24 cellular contexts compared by ENCODE assay signal in genomic region chr13:109941951-109942350, GRCh38.
A peak's percentile ranks its signal among the peaks of the same experiment; 100 is the strongest.
DNase-seq lines count a peak whose midpoint lies in the region; ATAC-seq, FAIRE-seq and TF ChIP-seq lines count a peak whose summit lies in the region.
"Had no signal": no experiment of that assay in that cellular context is flagged by ENCODE, and none has a peak within 500 bp of the region (broad histone marks: within the 10 kb centered on the region; RNA-seq: fewer than 3 reads in every experiment).

No MANE protein-coding gene starts in this region.

- in situ Hi-C loops in HepG2 (cut with HindIII; ENCODE audit: extremely low pct_ligation_motif_present, low pct_unique_long_range_greater_than_20kb): no loop called here

- no peaks in the 10 kb centered on the region for H3K36me3 Mint-ChIP-seq in activated CD4-positive, alpha-beta T cell treated with anti-CD3 and anti-CD28 coated beads, Interleukin-2, amount 10 ng/mL, durations not matched to agents 24 days and 14 days (ENCODE audit: low read depth)
- H3K36me3 Mint-ChIP-seq: IgD-negative memory B cell had no signal

- POLR2A ChIA-PET in HepG2 (lab: Yijun Ruan, JAX): no interaction called here

- H3K4me3 ChIP-seq in NB4 (ENCODE audit: low read depth, low read length): no peak overlapping the region
- no peak overlapping the region for H3K4me3 ChIP-seq in epithelial cell of proximal tubule (ENCODE audit: low read depth, low read length)
- H3K4me3 ChIP-seq in HepG2 (replicated peaks in 1 of 3; ENCODE audit: insufficient read depth in 1 of 3, low read depth in 2 of 3, low read length in 3 of 3): no peak overlapping the region
- no peak overlapping the region for H3K4me3 ChIP-seq in spleen
- H3K4me3 ChIP-seq: left ventricle myocardium inferior, skin epidermis, thyroid gland had no signal

- H3K27ac Mint-ChIP-seq in activated CD4-positive, alpha-beta T cell treated with anti-CD3 and anti-CD28 coated beads, Interleukin-2, amount 10 ng/mL, durations not matched to agents 24 days and 14 days: no peak overlapping the region
- H3K27ac Mint-ChIP-seq: IgD-negative memory B cell, progenitor cell of endocrine pancreas had no signal

- DNase-seq in EL (peak; percentile 58), NB4 (ENCODE audit: low read depth) (peak; percentile 58), epithelial cell of proximal tubule (ENCODE audit: low read depth) (peak; percentile 29), HepG2 (ENCODE audit: low spot score) (no peak), SHP77 treated with DMSO at 0.1 percent for 48 hours (lab: John Stamatoyannopoulos, UW) (no peak), spleen (no peak)
- no peak for DNase-seq in activated CD4-positive, alpha-beta T cell treated with anti-CD3 and anti-CD28 coated beads, Interleukin-2, amount 10 ng/mL, durations not matched to agents 24 days and 14 days
- DNase-seq: activated CD4-positive, alpha-beta T cell treated with anti-CD3 and anti-CD28 coated beads, Interleukin-2, amount 50 U/mL, for 48 hours; activated naive CD4-positive, alpha-beta T cell; amygdala; caudate nucleus; DMS79; left ventricle myocardium inferior; NCI-H187 treated with DMSO at 0.1 percent for 48 hours; SK-N-SH; stimulated activated CD4-positive, alpha-beta T cell treated with anti-CD3 and anti-CD28 coated beads, Interleukin-2, amount 100 ng/mL, for 48 hours; stimulated activated naive CD4-positive, alpha-beta T cell treated with Interleukin-2 at 50 U/mL for 16 hours; thyroid gland; WERI-Rb-1 had no signal

- H3K27me3 Mint-ChIP-seq in activated CD4-positive, alpha-beta T cell treated with anti-CD3 and anti-CD28 coated beads, Interleukin-2, amount 10 ng/mL, durations not matched to agents 24 days and 14 days: no peaks in the 10 kb centered on the region
- H3K27me3 Mint-ChIP-seq: IgD-negative memory B cell, progenitor cell of endocrine pancreas had no signal

- BruUV-seq in HepG2 (replicated peaks; lab: Mats Ljungman, UMichigan): no TSS peak

- FAIRE-seq in HepG2 (lab: Jason Lieb, UNC): no peak

- H3K4me1 Mint-ChIP-seq in activated CD4-positive, alpha-beta T cell treated with anti-CD3 and anti-CD28 coated beads, Interleukin-2, amount 10 ng/mL, durations not matched to agents 24 days and 14 days: no peaks in the 10 kb centered on the region
- H3K4me1 Mint-ChIP-seq: IgD-negative memory B cell, neural crest cell had no signal

- no peak for TF ChIP-seq EP300 in HepG2 (IDR thresholded peaks at IDR 0.05; ENCODE audit: low read depth in 2 of 2, low read length in 2 of 2)
- TF ChIP-seq EP300 in HepG2 (CRISPR knock-in tag; IDR thresholded peaks at IDR 0.05; ENCODE audit: borderline replicate concordance): no peak

- H3K4me2 ChIP-seq in HepG2 (ENCODE audit: low read depth, low read length): no peak overlapping the region
- H3K4me2 ChIP-seq: SK-N-SH had no signal

- H3K9ac ChIP-seq in HepG2 (ENCODE audit: insufficient read depth, low read depth, low read length): no peak overlapping the region
- H3K9ac ChIP-seq: SK-N-SH had no signal

- H3K4me3 Mint-ChIP-seq in activated CD4-positive, alpha-beta T cell treated with anti-CD3 and anti-CD28 coated beads, Interleukin-2, amount 10 ng/mL, durations not matched to agents 24 days and 14 days: no peak overlapping the region
- H3K4me3 Mint-ChIP-seq: IgD-negative memory B cell, neural crest cell had no signal

- TF ChIP-seq POLR2A in NB4 (IDR thresholded peaks at IDR 0.05; ENCODE audit: extremely low read depth, insufficient read length) (no peak), HepG2 (IDR thresholded peaks at IDR 0.05; ENCODE audit: insufficient read depth in 1 of 2, low read depth in 2 of 2, low read length in 2 of 2) (no peak), spleen (IDR thresholded peaks at IDR 0.05) (no peak)

- no peaks in the 10 kb centered on the region for H4K20me1 ChIP-seq in HepG2 (ENCODE audit: insufficient read depth, low read length)

- no peak for TF ChIP-seq CTCF in NB4 (IDR thresholded peaks at IDR 0.05; ENCODE audit: low read depth, low read length)
- no peak for TF ChIP-seq CTCF in epithelial cell of proximal tubule (conservative IDR thresholded peaks at IDR 0.05; ENCODE audit: low read depth, low read length)
- TF ChIP-seq CTCF in HepG2 (CRISPR knock-in tag; IDR thresholded peaks at IDR 0.05): no peak
- TF ChIP-seq CTCF in spleen (IDR thresholded peaks at IDR 0.05 in 8 of 11, conservative IDR thresholded peaks at IDR 0.05 in 3 of 11): no peak

- WGBS in HepG2 (ENCODE audit: low lambda C conversion rate): 35% methylated on average over 7 of the region's 7 CpGs
- 57 to 83% (median 71%) methylated on average over 7 of the region's 7 CpGs for WGBS in spleen, 5 donors

- CTCF ChIA-PET in HepG2 (lab: Yijun Ruan, JAX; ENCODE audit: low intra/inter-chr PET ratio, low total read pairs): no interaction called here

- ATAC-seq in HepG2: no peak
- ATAC-seq in GM21390 (IDR thresholded peaks at IDR 0.05; ENCODE audit: unreplicated experiment): no peak

- no peaks in the 10 kb centered on the region for H3K79me2 ChIP-seq in HepG2 (ENCODE audit: insufficient read depth, low read length)

- H3K36me3 ChIP-seq in HepG2 (replicated peaks in 1 of 2; ENCODE audit: control insufficient read depth in 1 of 2, insufficient read depth in 2 of 2, low read length in 2 of 2): no peaks in the 10 kb centered on the region
- H3K36me3 ChIP-seq in spleen: no peaks in the 10 kb centered on the region
- H3K36me3 ChIP-seq: left ventricle myocardium inferior, thyroid gland, WERI-Rb-1 had no signal

- H3K27ac ChIP-seq in HepG2 (ENCODE audit: extremely low read length, insufficient read depth, low read length) (no peak overlapping the region), spleen (no peak overlapping the region)
- H3K27ac ChIP-seq: left ventricle myocardium inferior, skin epidermis, thyroid gland, WERI-Rb-1 had no signal

- peaks cover 3% of the 10 kb centered on the region for H3K9me3 Mint-ChIP-seq in activated CD4-positive, alpha-beta T cell treated with anti-CD3 and anti-CD28 coated beads, Interleukin-2, amount 10 ng/mL, durations not matched to agents 24 days and 14 days

- H3K4me1 ChIP-seq in HepG2 (ENCODE audit: insufficient read depth, low read length) (no peaks in the 10 kb centered on the region), spleen (no peaks in the 10 kb centered on the region)

- peaks cover 0 to 6% of the 10 kb centered on the region in 2 experiments; a peak in 1 of 5 replicates for H3K27me3 ChIP-seq in HepG2 (ENCODE audit: control insufficient read depth in 1 of 2, insufficient read depth in 2 of 2, low read length in 2 of 2)
- no peaks in the 10 kb centered on the region for H3K27me3 ChIP-seq in spleen (replicated peaks in 1 of 7)
- H3K27me3 ChIP-seq: thyroid gland had no signal

- TF ChIP-seq RAD21 in HepG2 (CRISPR knock-in tag; IDR thresholded peaks at IDR 0.05): no peak

- intact Hi-C loops in HepG2 (cut with micrococcal nuclease; ENCODE audit: unreplicated experiment) (no loop called here), spleen (cut with DNase I; ENCODE audit: low total_unique reads) (no loop called here)
- intact Hi-C loops in activated CD4-positive, alpha-beta T cell treated with anti-CD3 and anti-CD28 coated beads, Interleukin-2, amount 10 ng/mL, durations not matched to agents 24 days and 14 days (cut with micrococcal nuclease): no loop called here

- H2AFZ ChIP-seq in HepG2 (ENCODE audit: low read length): no peak overlapping the region

- no peaks in the 10 kb centered on the region for H3K9me3 ChIP-seq in HepG2 (ENCODE audit: low read length)
- H3K9me3 ChIP-seq in spleen: peaks cover 0 to 14% (median 0%) of the 10 kb centered on the region in 8 donors
- H3K9me3 ChIP-seq: left ventricle myocardium inferior, SK-N-SH, thyroid gland had no signal

TF ChIP-seq in HepG2, 621 proteins besides CTCF, POLR2A, EP300 and RAD21:
- TF ChIP-seq SP2 (CRISPR knock-in tag; IDR thresholded peaks at IDR 0.05) (no peak), CEBPB (IDR thresholded peaks at IDR 0.05; ENCODE audit: borderline replicate concordance, low read depth, low read length) (peak; percentile 74)

Comparison
In these comparisons a context has a peak if more than half of its experiments do, and no peak if none do; other contexts are left out.
1. DNase-seq: peak in EL (single experiment), NB4 (single experiment) and epithelial cell of proximal tubule (single experiment); none in HepG2 (single experiment), SHP77 treated with DMSO at 0.1 percent for 48 hours (single experiment), activated CD4-positive, alpha-beta T cell treated with anti-CD3 and anti-CD28 coated beads, Interleukin-2, amount 10 ng/mL, durations not matched to agents 24 days and 14 days (single experiment) and spleen (single experiment).